ENCODE assay signal across 20 cellular contexts in the genomic region with DNA sequence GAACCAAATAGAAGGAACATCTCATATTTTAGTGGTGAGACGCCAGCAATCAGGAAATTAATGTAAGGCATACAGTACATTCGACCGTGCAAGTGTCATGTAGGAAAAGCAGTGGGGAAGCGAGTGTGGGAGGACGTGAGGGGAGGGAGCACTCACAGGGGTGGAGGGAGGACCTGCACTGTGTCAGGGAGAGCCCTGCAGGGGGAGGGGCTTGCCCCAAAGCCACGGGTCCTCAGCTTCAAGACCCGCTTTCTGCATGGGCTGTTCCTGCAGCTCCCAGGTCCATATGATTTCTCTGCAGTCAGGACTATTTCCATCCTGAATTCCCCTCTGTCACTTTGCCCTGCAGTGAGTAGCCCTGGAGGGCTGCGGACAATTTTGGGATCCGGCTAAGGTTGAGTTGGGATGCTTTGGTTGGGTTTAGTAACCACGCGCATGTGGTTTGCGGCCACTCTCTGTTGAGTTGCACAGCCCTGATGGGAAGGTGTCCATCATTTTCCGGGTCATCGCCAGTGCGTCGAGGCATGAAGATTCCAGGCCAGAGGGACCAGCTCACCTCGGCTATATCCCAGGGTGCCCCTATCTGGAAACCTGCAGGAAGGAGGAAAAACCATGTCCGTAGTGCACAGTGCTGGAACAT.
DNase-seq lines count a peak whose midpoint lies in the region; FAIRE-seq and TF ChIP-seq lines count a peak whose summit lies in the region.
"Had no signal": no experiment of that assay in that cellular context is flagged by ENCODE, and none has a peak within 500 bp of the region (broad histone marks: within the 10 kb centered on the region; RNA-seq: fewer than 3 reads in every experiment).

No MANE protein-coding gene starts in this region.

- intact Hi-C loops in posterior vena cava (cut with DNase I), result no loop called here

- no peaks in the 10 kb centered on the region for H3K27me3 ChIP-seq in bronchial epithelial cell (ENCODE audit: control insufficient read depth, insufficient read depth, low read length)
- H3K27me3 ChIP-seq: BE2C had no signal

- no peak for TF ChIP-seq CTCF in bronchial epithelial cell (IDR thresholded peaks at IDR 0.05; ENCODE audit: insufficient read depth, low read length, severe bottlenecking)

- H3K4me1 Mint-ChIP-seq in activated naive CD8-positive, alpha-beta T cell treated with anti-CD3 and anti-CD28 coated beads for 36 hours, result no peaks in the 10 kb centered on the region
- H3K4me1 Mint-ChIP-seq: CD4-positive, CD25-positive, alpha-beta regulatory T cell; CD8-positive, alpha-beta memory T cell had no signal

- H3K4me3 Mint-ChIP-seq in activated naive CD8-positive, alpha-beta T cell treated with anti-CD3 and anti-CD28 coated beads for 36 hours, result no peak overlapping the region
- H3K4me3 Mint-ChIP-seq: CD8-positive, alpha-beta memory T cell had no signal

- no peak overlapping the region for H3K27ac Mint-ChIP-seq in activated naive CD8-positive, alpha-beta T cell treated with anti-CD3 and anti-CD28 coated beads for 36 hours
- H3K27ac Mint-ChIP-seq: CD4-positive, CD25-positive, alpha-beta regulatory T cell; CD8-positive, alpha-beta memory T cell had no signal

- FAIRE-seq in bronchial epithelial cell (lab: Jason Lieb, UNC), result peak; percentile 7
- FAIRE-seq: A204.1, GM12892, GM18507 had no signal

- H3K36me3 Mint-ChIP-seq in activated naive CD8-positive, alpha-beta T cell treated with anti-CD3 and anti-CD28 coated beads for 36 hours, result no peaks in the 10 kb centered on the region
- H3K36me3 Mint-ChIP-seq: CD4-positive, CD25-positive, alpha-beta regulatory T cell; CD8-positive, alpha-beta memory T cell had no signal

- H3K4me3 ChIP-seq in bronchial epithelial cell (ENCODE audit: low read depth, low read length), result no peak overlapping the region
- H3K4me3 ChIP-seq: GM23248, HAP-1 had no signal

- H3K36me3 ChIP-seq in bronchial epithelial cell (ENCODE audit: control insufficient read depth, insufficient read depth, low read length), result no peaks in the 10 kb centered on the region
- H3K36me3 ChIP-seq: BE2C, HAP-1 had no signal

- no peaks in the 10 kb centered on the region for H3K9me3 Mint-ChIP-seq in activated naive CD8-positive, alpha-beta T cell treated with anti-CD3 and anti-CD28 coated beads for 36 hours

- no peaks in the 10 kb centered on the region for H3K27me3 Mint-ChIP-seq in activated naive CD8-positive, alpha-beta T cell treated with anti-CD3 and anti-CD28 coated beads for 36 hours
- H3K27me3 Mint-ChIP-seq: CD4-positive, CD25-positive, alpha-beta regulatory T cell; CD8-positive, alpha-beta memory T cell had no signal

- no peak for DNase-seq in bronchial epithelial cell (ENCODE audit: low read depth)
- peak; percentile 34 for DNase-seq in islet precursor cell
- peak; percentile 52 for DNase-seq in posterior vena cava (ENCODE audit: low spot score)
- DNase-seq in activated naive CD8-positive, alpha-beta T cell treated with anti-CD3 and anti-CD28 coated beads for 36 hours, result no peak
- no peak for DNase-seq in NCI-H748 treated with DMSO at 0.1 percent for 48 hours (lab: John Stamatoyannopoulos, UW)
- DNase-seq in NCI-H1436 treated with DMSO at 0.1 percent for 48 hours (lab: John Stamatoyannopoulos, UW), result no peak
- DNase-seq: ACHN; BE2C; C1 segment of cervical spinal cord; CD4-positive, CD25-positive, alpha-beta regulatory T cell; CD8-positive, alpha-beta memory T cell; COR-L47; DMS 273 treated with DMSO at 0.1 percent for 48 hours; DMS53; GDM1; GM23248 had no signal

Comparison
In these comparisons a context has a peak if more than half of its experiments do, and no peak if none do; other contexts are left out.
1. DNase-seq: peak in islet precursor cell (single experiment) and posterior vena cava (single experiment); none in bronchial epithelial cell (single experiment), activated naive CD8-positive, alpha-beta T cell treated with anti-CD3 and anti-CD28 coated beads for 36 hours (single experiment), NCI-H748 treated with DMSO at 0.1 percent for 48 hours (single experiment) and NCI-H1436 treated with DMSO at 0.1 percent for 48 hours (single experiment).